ENCODE assay signal across 8 cellular contexts in genomic region chr3:41881233-41881821, GRCh38.
DNase-seq lines count a peak whose midpoint lies in the region; ATAC-seq, FAIRE-seq and TF ChIP-seq lines count a peak whose summit lies in the region.

No MANE protein-coding gene starts in this region.

- H2BK120ac ChIP-seq in H1 (replicated peaks; ENCODE audit: low read depth, low read length) = no peak overlapping the region

- 61% methylated on average over 3 of the region's 3 CpGs; no CpG with 5 or more reads in 1 of the 2 experiments for WGBS in H1 (ENCODE audit: extremely low coverage in 1 of 2, insufficient coverage in 1 of 2, insufficient read length in 1 of 2, insufficient replicate concordance in 2 of 2, low coverage in 1 of 2, low lambda C conversion rate in 2 of 2, missing lambda C conversion rate in 1 of 2), 2 experiments

- no peaks in the 10 kb centered on the region for H3K9me3 ChIP-seq in H1 (ENCODE audit: insufficient read depth in 2 of 2, low read depth in 1 of 2, low read length in 1 of 2)
- H3K9me3 ChIP-seq in neural cell (ENCODE audit: low read length) = no peaks in the 10 kb centered on the region

- POLR2A ChIA-PET in H1 (lab: Charles Lee; ENCODE audit: partially characterized antibody) = no interaction called here

- no peaks in the 10 kb centered on the region for H3K4me1 ChIP-seq in H1 (replicated peaks in 1 of 4; ENCODE audit: control insufficient read depth in 3 of 4, insufficient read depth in 4 of 4, low read length in 3 of 4)

- H3K27ac ChIP-seq in H1 (ENCODE audit: low read depth, low read length) = no peak overlapping the region
- no peak overlapping the region for H3K27ac ChIP-seq in neural cell (ENCODE audit: low read length)

- H3F3A ChIP-seq in neural cell (ENCODE audit: insufficient read depth, low read length, poor library complexity, severe bottlenecking) = no peaks in the 10 kb centered on the region

- no peak overlapping the region for H2AK5ac ChIP-seq in H1 (ENCODE audit: low read depth, low read length)

- H3K27me3 ChIP-seq in H1 (replicated peaks in 1 of 4; ENCODE audit: control insufficient read depth in 3 of 4, extremely low read depth in 1 of 4, insufficient read depth in 3 of 4, low read length in 3 of 4) (no peaks in the 10 kb centered on the region), neural cell (ENCODE audit: insufficient read depth, low read depth, low read length) (no peaks in the 10 kb centered on the region)

- H3K79me2 ChIP-seq in H1 (ENCODE audit: control insufficient read depth in 1 of 2, insufficient read depth in 2 of 2, low read length in 2 of 2) (no peaks in the 10 kb centered on the region), neural cell (replicated peaks; ENCODE audit: insufficient read depth, low read length) (no peaks in the 10 kb centered on the region)

- H3K79me1 ChIP-seq in H1 (ENCODE audit: low read depth, low read length) = no peaks in the 10 kb centered on the region

- peak; percentile 31 for DNase-seq in AG20443 (ENCODE audit: low spot score)
- no peak for DNase-seq in GM12892 (ENCODE audit: insufficient read length)
- peak; percentile 35 for DNase-seq in NOMO-1 treated with DMSO at 0.1 percent for 48 hours (lab: John Stamatoyannopoulos, UW; ENCODE audit: unreplicated experiment)
- DNase-seq in H1 (ENCODE audit: low read depth in 1 of 2, low spot score in 2 of 2) = no peak
- no peak for DNase-seq in stimulated activated CD4-positive, alpha-beta T cell treated with anti-CD3 and anti-CD28 coated beads, Interleukin-4, amount 100 ng/mL, for 1 hour

- H2AFZ ChIP-seq in H1 (ENCODE audit: low read length) (no peak overlapping the region), neural cell (ENCODE audit: low read depth, low read length) (no peak overlapping the region)

- no peak overlapping the region for H2BK20ac ChIP-seq in H1 (ENCODE audit: low read length)

- no peaks in the 10 kb centered on the region for H3K9me2 ChIP-seq in neural cell (ENCODE audit: insufficient read depth, low read length)

- no peak overlapping the region for H2BK12ac ChIP-seq in H1 (ENCODE audit: low read depth, low read length)

- FAIRE-seq in GM12892 (lab: Jason Lieb, UNC) (peak; percentile 48), H1 (lab: Jason Lieb, UNC) (peak; percentile 79)

- ATAC-seq in GM19351 (IDR thresholded peaks at IDR 0.05; ENCODE audit: unreplicated experiment) (no peak), GM21390 (IDR thresholded peaks at IDR 0.05; ENCODE audit: unreplicated experiment) (no peak)

- CTCF ChIA-PET in H1 (lab: Charles Lee; ENCODE audit: partially characterized antibody) = interaction anchor here (1.0 to 4.7 kb wide), 12 partner anchors 9 to 1300 kb away, joined by 3 to 19 read pairs (median 4); no protein-coding TSS in a partner anchor

- H3K36me3 ChIP-seq in H1 (ENCODE audit: control insufficient read depth in 2 of 4, insufficient read depth in 4 of 4, low read length in 3 of 4) (0 out of 8 replicates have a peak, but pooled peaks cover 0 to 2% (median 0%) of the 10 kb centered on the region in 4 experiments), neural cell (ENCODE audit: insufficient read depth, low read length) (no peaks in the 10 kb centered on the region)

- no peak for TF ChIP-seq EP300 in H1 (IDR thresholded peaks at IDR 0.05; ENCODE audit: borderline replicate concordance in 1 of 2, low read depth in 2 of 2, low read length in 2 of 2)
- TF ChIP-seq EP300 in neural cell (conservative IDR thresholded peaks at IDR 0.05; ENCODE audit: poor library complexity, severe bottlenecking) = no peak

- H3K23me2 ChIP-seq in H1 (ENCODE audit: low read depth, low read length) = no peaks in the 10 kb centered on the region

- no peak overlapping the region for H4K8ac ChIP-seq in H1 (ENCODE audit: extremely low read depth, insufficient read depth, low read length)

- H3K18ac ChIP-seq in H1 (ENCODE audit: extremely low read depth, low read length) = no peak overlapping the region

- H3K23ac ChIP-seq in H1 (ENCODE audit: insufficient read length) = no peak overlapping the region

- H4K20me1 ChIP-seq in H1 (replicated peaks in 1 of 2; ENCODE audit: control insufficient read depth in 1 of 2, insufficient read depth in 2 of 2, low read length in 2 of 2) (no peaks in the 10 kb centered on the region), neural cell (ENCODE audit: insufficient read depth) (no peaks in the 10 kb centered on the region)

- peak; percentile 74 to 80 for TF ChIP-seq RAD21 in H1 (IDR thresholded peaks at IDR 0.05 in 1 of 2, conservative IDR thresholded peaks at IDR 0.05 in 1 of 2; ENCODE audit: low read depth in 2 of 2, low read length in 2 of 2)
- peak; percentile 76 for TF ChIP-seq RAD21 in neural cell (conservative IDR thresholded peaks at IDR 0.05)

- no peak overlapping the region for H2BK15ac ChIP-seq in H1 (ENCODE audit: low read length)

- H4K91ac ChIP-seq in H1 (replicated peaks; ENCODE audit: insufficient read length, low read length) = no peak overlapping the region

- H3K56ac ChIP-seq in H1 (replicated peaks; ENCODE audit: insufficient read length, low read depth, low read length) = no peak overlapping the region

- TF ChIP-seq POLR2A in GM12892 (IDR thresholded peaks at IDR 0.05; ENCODE audit: low read depth, low read length) (no peak), H1 (IDR thresholded peaks at IDR 0.05; ENCODE audit: control extremely low read depth in 1 of 2, low read depth in 2 of 2, low read length in 2 of 2) (no peak)

- H3K4me2 ChIP-seq in H1 (ENCODE audit: insufficient read depth in 1 of 2, low read depth in 2 of 2, low read length in 2 of 2) (no peak overlapping the region), neural cell (ENCODE audit: low read length) (no peak overlapping the region)

- no peak overlapping the region for H2BK5ac ChIP-seq in H1 (ENCODE audit: low read depth, low read length)

- H3K4ac ChIP-seq in H1 (replicated peaks; ENCODE audit: insufficient read length, low read depth, low read length) = no peak overlapping the region

- H3K9ac ChIP-seq in H1 (replicated peaks in 1 of 4; ENCODE audit: extremely low read depth in 1 of 4, low read depth in 3 of 4, low read length in 3 of 4) (no peak overlapping the region), neural cell (ENCODE audit: low read length) (no peak overlapping the region)

- no peak overlapping the region for H4K5ac ChIP-seq in H1 (ENCODE audit: insufficient read length, low read depth, low read length)

- H3K14ac ChIP-seq in H1 (ENCODE audit: insufficient read length) = no peak overlapping the region

- TF ChIP-seq CTCF in H1 (IDR thresholded peaks at IDR 0.05; ENCODE audit: control extremely low read depth in 1 of 3, insufficient read depth in 1 of 3, low read depth in 1 of 3, low read length in 3 of 3) = peak in 2 of 3 experiments; percentile 45 to 51; a peak in 2 of 4 replicates
- TF ChIP-seq CTCF in neural cell (IDR thresholded peaks at IDR 0.05; ENCODE audit: poor library complexity, severe bottlenecking) = peak; percentile 73

- H3K4me3 ChIP-seq in H1 (ENCODE audit: extremely low read depth in 1 of 4, insufficient read depth in 2 of 4, low read depth in 3 of 4, low read length in 4 of 4) (no peak overlapping the region), neural cell (ENCODE audit: low read length) (no peak overlapping the region)

TF ChIP-seq in H1, 55 proteins besides CTCF, POLR2A, EP300 and RAD21 (continues in another document):
- TF ChIP-seq RFX5 (IDR thresholded peaks at IDR 0.05; ENCODE audit: borderline replicate concordance, low read depth, low read length) (no peak), KDM5A (IDR thresholded peaks at IDR 0.05; ENCODE audit: low read length) (no peak), HDAC6 (IDR thresholded peaks at IDR 0.05; ENCODE audit: low read depth, low read length) (no peak), BACH1 (IDR thresholded peaks at IDR 0.05; ENCODE audit: low read length) (no peak), FOSL1 (IDR thresholded peaks at IDR 0.05; ENCODE audit: insufficient read depth, low read depth, low read length) (no peak), CREB1 (IDR thresholded peaks at IDR 0.05) (no peak), TAF7 (optimal IDR thresholded peaks at IDR 0.05; ENCODE audit: borderline replicate concordance, low read depth, low read length) (no peak), TAF1 (IDR thresholded peaks at IDR 0.05; ENCODE audit: low read depth, low read length) (no peak), RBBP5 (IDR thresholded peaks at IDR 0.05; ENCODE audit: borderline replicate concordance, low read depth, low read length) (no peak), EZH2 (IDR thresholded peaks at IDR 0.05; ENCODE audit: low read depth, low read length, severe bottlenecking) (no peak), KDM4A (IDR thresholded peaks at IDR 0.05; ENCODE audit: low read depth, low read length, severe bottlenecking) (no peak), CHD2 (IDR thresholded peaks at IDR 0.05; ENCODE audit: low read length) (no peak), ASH2L (IDR thresholded peaks at IDR 0.05; ENCODE audit: low read length) (no peak), GABPA (IDR thresholded peaks at IDR 0.05; ENCODE audit: borderline replicate concordance, insufficient read depth, low read length) (no peak), SUZ12 (IDR thresholded peaks at IDR 0.05; ENCODE audit: low read length) (no peak), MAFK (IDR thresholded peaks at IDR 0.05; ENCODE audit: low read depth, low read length) (no peak)

TF ChIP-seq in neural cell, 6 proteins besides CTCF, POLR2A, EP300 and RAD21 (continues in another document):
- TF ChIP-seq EZH2 (IDR thresholded peaks at IDR 0.05; ENCODE audit: borderline replicate concordance, insufficient read depth, low read length, poor library complexity, severe bottlenecking) = no peak
- no peak for TF ChIP-seq MXI1 (conservative IDR thresholded peaks at IDR 0.05; ENCODE audit: poor library complexity, severe bottlenecking)
- TF ChIP-seq POLR2AphosphoS5 (IDR thresholded peaks at IDR 0.05) = no peak

Comparison
In these comparisons a context has a peak if more than half of its experiments do, and no peak if none do; other contexts are left out.
1. DNase-seq: peak in AG20443 (single experiment) and NOMO-1 treated with DMSO at 0.1 percent for 48 hours (single experiment); none in GM12892 (single experiment), H1 (0 of 2) and stimulated activated CD4-positive, alpha-beta T cell treated with anti-CD3 and anti-CD28 coated beads, Interleukin-4, amount 100 ng/mL, for 1 hour (single experiment).